In the genomic region with DNA sequence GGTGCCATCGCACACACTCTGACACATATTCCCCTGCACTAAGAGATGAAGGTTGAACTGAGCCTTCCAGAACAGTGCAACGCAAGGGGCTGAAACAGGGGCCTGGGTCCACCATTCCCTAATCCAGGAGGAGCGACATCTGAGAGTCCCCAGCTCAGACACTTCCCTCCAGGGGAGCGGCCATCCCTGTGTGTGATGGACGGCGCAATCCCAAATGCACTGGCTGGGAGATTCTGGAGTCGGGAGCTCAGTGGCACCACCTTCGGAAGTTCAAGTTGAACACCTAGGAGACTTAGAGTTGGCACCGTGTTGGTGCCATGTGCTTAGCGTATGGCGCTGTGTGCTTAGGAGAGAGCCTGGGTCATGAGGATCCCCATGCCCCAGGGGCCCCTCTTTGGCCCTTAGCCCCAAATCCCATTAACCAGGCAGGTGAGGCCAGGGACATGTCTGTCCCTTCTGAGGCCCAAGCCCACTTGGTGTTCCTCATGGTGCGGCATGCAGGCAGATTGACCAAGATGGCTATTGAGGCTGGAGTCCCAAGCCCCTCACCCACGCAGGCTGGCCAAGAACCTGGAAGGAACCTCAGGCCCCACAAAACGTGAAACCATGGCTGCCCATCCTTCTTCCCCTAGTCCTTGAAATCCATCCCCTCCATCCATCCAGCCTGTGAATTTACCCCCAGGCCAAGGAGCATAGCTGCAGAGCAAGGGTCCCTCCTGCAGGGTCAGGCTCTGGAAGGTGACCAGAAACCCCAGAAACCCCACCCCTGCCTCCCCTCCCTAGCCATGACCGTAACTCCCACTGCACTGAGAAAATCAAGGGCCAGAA, we compare ENCODE assay signal across 14 cellular contexts.
DNase-seq lines count a peak whose midpoint lies in the region; ATAC-seq, FAIRE-seq and TF ChIP-seq lines count a peak whose summit lies in the region.
"Had no signal": no experiment of that assay in that cellular context is flagged by ENCODE, and none has a peak within 500 bp of the region (broad histone marks: within the 10 kb centered on the region; RNA-seq: fewer than 3 reads in every experiment).

No MANE protein-coding gene starts in this region.

- H3K79me2 ChIP-seq in HCT116 (ENCODE audit: insufficient read depth, low read length), result no peaks in the 10 kb centered on the region

- H3K4me1 ChIP-seq in Caco-2 (peaks cover 62% of the 10 kb centered on the region), HCT116 (ENCODE audit: control insufficient read depth in 1 of 2, insufficient read depth in 2 of 2, low read length in 2 of 2) (peaks cover 49 to 78% of the 10 kb centered on the region in 2 experiments), gastrocnemius medialis (peaks cover 58 to 63% of the 10 kb centered on the region in 2 donors)

- RAD21 ChIA-PET in HCT116 (lab: Charles Lee; ENCODE audit: low non-redundant PET in 1 of 2, low total read pairs in 2 of 2, uncharacterized antibody in 2 of 2, unreplicated experiment in 2 of 2), result no interaction called here

- no peaks in the 10 kb centered on the region for H3K27me3 Mint-ChIP-seq in Caco-2 (ENCODE audit: insufficient read depth, unreplicated experiment)

- CTCF ChIA-PET in Caco-2 (lab: Charles Lee) (no interaction called here), HCT116 (lab: Charles Lee) (interaction anchor here (1.3 kb wide), 1 partner anchor 21 kb away, joined by 4 read pairs; no protein-coding TSS in a partner anchor)

- intact Hi-C loops in Caco-2 (cut with micrococcal nuclease; ENCODE audit: unreplicated experiment), result loop anchor here (5.0 kb wide), 1 partner anchor 183 kb away; a partner anchor contains a TSS
- intact Hi-C loops in HCT116 (cut with micrococcal nuclease), result loop anchor here (5.0 kb wide), 1 partner anchor 183 kb away; a partner anchor contains a TSS
- intact Hi-C loops in gastrocnemius medialis (cut with DNase I; ENCODE audit: low total_unique reads), result loop anchor here (5.0 to 10.0 kb wide), 4 partner anchors 308 to 1103 kb away; a partner anchor contains a TSS

- no peaks in the 10 kb centered on the region for H3K9me2 ChIP-seq in HCT116 (ENCODE audit: insufficient read depth)

- H3K4me1 Mint-ChIP-seq in Caco-2 (ENCODE audit: low read depth, unreplicated experiment), result peaks cover 7% of the 10 kb centered on the region
- H3K4me1 Mint-ChIP-seq: CD8-positive, alpha-beta memory T cell; IgD-negative memory B cell had no signal

- POLR2A ChIA-PET in Caco-2 (lab: Charles Lee), result no interaction called here
- POLR2A ChIA-PET in HCT116 (lab: Charles Lee), result no interaction called here

- no peaks in the 10 kb centered on the region for H3K27me3 ChIP-seq in Caco-2 (replicated peaks; ENCODE audit: control insufficient read depth, insufficient read depth, low read length)
- H3K27me3 ChIP-seq in HCT116 (ENCODE audit: insufficient read depth, low read length), result no peaks in the 10 kb centered on the region
- no peaks in the 10 kb centered on the region for H3K27me3 ChIP-seq in gastrocnemius medialis
- H3K27me3 ChIP-seq: BLaER1 had no signal

- BruUV-seq in Caco-2 (replicated peaks; lab: Mats Ljungman, UMichigan), result no TSS peak
- no TSS peak for BruUV-seq in HCT116 (replicated peaks; lab: Mats Ljungman, UMichigan)

- H3K27ac ChIP-seq in HCT116 (ENCODE audit: low read depth, low read length), result no peak overlapping the region
- peak overlapping the region; percentile 93 to 96 (median 95) for H3K27ac ChIP-seq in gastrocnemius medialis
- H3K27ac ChIP-seq: BLaER1 had no signal

- H2AFZ ChIP-seq in HCT116 (ENCODE audit: low read depth, low read length, poor library complexity, severe bottlenecking), result no peak overlapping the region

- in situ Hi-C loops in gastrocnemius medialis (cut with MboI; ENCODE audit: low sequenced_read_pairs in 4 of 4), result no loop called here

- ATAC-seq in HCT116 (no peak), gastrocnemius medialis (no peak)

- peak overlapping the region; percentile 86 for H3K4me2 ChIP-seq in HCT116 (ENCODE audit: low read length)
- H3K4me2 ChIP-seq: BLaER1 had no signal

- no peak for TF ChIP-seq RAD21 in HCT116 (IDR thresholded peaks at IDR 0.05; ENCODE audit: low read depth)

- no peak for TF ChIP-seq CTCF in Caco-2 (IDR thresholded peaks at IDR 0.05; ENCODE audit: insufficient read depth in 1 of 2, low read depth in 1 of 2, low read length in 1 of 2, severe bottlenecking in 1 of 2, unreplicated experiment in 1 of 2)
- no peak for TF ChIP-seq CTCF in HCT116 (IDR thresholded peaks at IDR 0.05 in 2 of 3, conservative IDR thresholded peaks at IDR 0.05 in 1 of 3; ENCODE audit: borderline replicate concordance in 1 of 3, insufficient read depth in 1 of 3, low read depth in 2 of 3, low read length in 2 of 3)
- no peak for TF ChIP-seq CTCF in gastrocnemius medialis (IDR thresholded peaks at IDR 0.05 in 4 of 5, conservative IDR thresholded peaks at IDR 0.05 in 1 of 5)

- FAIRE-seq in HTR-8/SVneo (lab: Jason Lieb, UNC), result no peak

- no peaks in the 10 kb centered on the region for H3K9me3 ChIP-seq in Caco-2
- no peaks in the 10 kb centered on the region for H3K9me3 ChIP-seq in HCT116 (ENCODE audit: control insufficient read depth in 1 of 2, insufficient read depth in 1 of 2, low read depth in 1 of 2, low read length in 2 of 2)
- no peaks in the 10 kb centered on the region for H3K9me3 ChIP-seq in gastrocnemius medialis
- H3K9me3 ChIP-seq: BLaER1 had no signal

- peak overlapping the region; percentile 94 for H3K4me3 Mint-ChIP-seq in Caco-2 (ENCODE audit: unreplicated experiment)
- H3K4me3 Mint-ChIP-seq: CD8-positive, alpha-beta memory T cell had no signal

- H3K9me3 Mint-ChIP-seq in Caco-2 (ENCODE audit: unreplicated experiment), result no peaks in the 10 kb centered on the region
- H3K9me3 Mint-ChIP-seq: CD8-positive, alpha-beta memory T cell; IgD-negative memory B cell had no signal

- H3K27ac Mint-ChIP-seq in Caco-2 (ENCODE audit: unreplicated experiment), result peak overlapping the region; percentile 99
- H3K27ac Mint-ChIP-seq: CD8-positive, alpha-beta memory T cell; IgD-negative memory B cell had no signal

- H3K4me3 ChIP-seq in Caco-2 (ENCODE audit: low read depth, low read length) (peak overlapping the region; percentile 41), HCT116 (replicated peaks in 1 of 2; ENCODE audit: low read depth in 1 of 2, low read length in 2 of 2) (no peak overlapping the region), gastrocnemius medialis (no peak overlapping the region)
- H3K4me3 ChIP-seq: BLaER1 had no signal

- no peak for DNase-seq in Caco-2
- no peak for DNase-seq in HCT116 (ENCODE audit: low read depth, low spot score)
- DNase-seq in mesenteric fat pad (ENCODE audit: low spot score), result peak; percentile 69
- DNase-seq in gastrocnemius medialis, result no peak
- DNase-seq in HTR-8/SVneo (ENCODE audit: insufficient read length, low spot score), result no peak
- no peak for DNase-seq in NCI-H1092 (lab: John Stamatoyannopoulos, UW)
- DNase-seq in EL, result no peak
- DNase-seq: CD8-positive, alpha-beta memory T cell; MV-4-11; NCI-H1436; NCI-H2029 treated with DMSO at 0.1 percent for 48 hours; NCI-H510A treated with DMSO at 0.1 percent for 48 hours had no signal

- H3K36me3 ChIP-seq in Caco-2 (ENCODE audit: control insufficient read depth, insufficient read depth, low read length), result no peaks in the 10 kb centered on the region; the same call in 1 of the 2 replicates
- H3K36me3 ChIP-seq in HCT116 (ENCODE audit: control insufficient read depth in 1 of 2, insufficient read depth in 2 of 2, low read length in 2 of 2), result no peaks in the 10 kb centered on the region
- no peaks in the 10 kb centered on the region for H3K36me3 ChIP-seq in gastrocnemius medialis
- H3K36me3 ChIP-seq: BLaER1 had no signal

- TF ChIP-seq POLR2A in HCT116 (IDR thresholded peaks at IDR 0.05; ENCODE audit: borderline replicate concordance, extremely low read depth, insufficient read depth, insufficient read length) (no peak), gastrocnemius medialis (IDR thresholded peaks at IDR 0.05) (no peak)

- no peaks in the 10 kb centered on the region for H4K20me1 ChIP-seq in HCT116 (ENCODE audit: insufficient read depth)
- H4K20me1 ChIP-seq: BLaER1 had no signal

- peak overlapping the region; percentile 62; the same call in 1 of the 2 replicates for H3K9ac ChIP-seq in HCT116 (ENCODE audit: low read length)
- H3K9ac ChIP-seq: BLaER1 had no signal

- peaks cover 66% of the 10 kb centered on the region for H3K36me3 Mint-ChIP-seq in Caco-2 (ENCODE audit: insufficient read depth, unreplicated experiment)
- H3K36me3 Mint-ChIP-seq: CD8-positive, alpha-beta memory T cell; IgD-negative memory B cell had no signal

TF ChIP-seq in HCT116, 20 proteins besides CTCF, POLR2A, EP300 and RAD21 (continues in another document):
- TF ChIP-seq EZH2phosphoT487 (IDR thresholded peaks at IDR 0.05; ENCODE audit: borderline replicate concordance) (no peak), SRF (IDR thresholded peaks at IDR 0.05; ENCODE audit: low read depth) (no peak), JUND (IDR thresholded peaks at IDR 0.05) (no peak), YY1 (IDR thresholded peaks at IDR 0.05; ENCODE audit: extremely low read depth, insufficient replicate concordance, low read depth, low read length) (no peak), ELF1 (IDR thresholded peaks at IDR 0.05; ENCODE audit: borderline replicate concordance, low read depth) (no peak), ZFX (IDR thresholded peaks at IDR 0.05) (no peak), EGR1 (IDR thresholded peaks at IDR 0.05; ENCODE audit: low read depth) (no peak), CBX3 (IDR thresholded peaks at IDR 0.05; ENCODE audit: low read depth) (no peak)
- TF ChIP-seq, protein P1, sequence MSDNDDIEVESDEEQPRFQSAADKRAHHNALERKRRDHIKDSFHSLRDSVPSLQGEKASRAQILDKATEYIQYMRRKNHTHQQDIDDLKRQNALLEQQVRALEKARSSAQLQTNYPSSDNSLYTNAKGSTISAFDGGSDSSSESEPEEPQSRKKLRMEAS (IDR thresholded peaks at IDR 0.05), result no peak
